In genomic region chr2:110115291-110116032, GRCh38 we compare ENCODE assay signal across 8 cellular contexts. TPM values are rescaled to one million over a fixed set of nuclear protein-coding genes. Genes with fewer than 3 reads are reported as not detected.
DNase-seq lines count a peak whose midpoint lies in the region; ATAC-seq and TF ChIP-seq lines count a peak whose summit lies in the region.

MALL (minus strand) TSS chr2:110115822; CDS start chr2:110115792, 30 bp downstream.

- H3K4me3 ChIP-seq in left ventricle myocardium inferior: peak within 1 kb of the TSS; percentile 68
- H3K4me3 ChIP-seq in retinal pigment epithelial cell (ENCODE audit: low read length): peak within 1 kb of the TSS; percentile 55
- no peak within 1 kb of the TSS for H3K4me3 ChIP-seq in SJCRH30

- peaks cover 74% of the 10 kb centered on the region for H3K27me3 Mint-ChIP-seq in T-helper 17 cell

- ATAC-seq in T-helper 17 cell: no peak

- no peaks in the 10 kb centered on the region for H3K36me3 Mint-ChIP-seq in T-helper 17 cell (ENCODE audit: low read depth)

- H3K9ac ChIP-seq in ES-I3 (ENCODE audit: low read depth, low read length): peak within 1 kb of the TSS; percentile 60; the same call in 1 of the 2 replicates

- H3K27me3 ChIP-seq in left ventricle myocardium inferior (ENCODE audit: low read depth) (peaks cover 46% of the 10 kb centered on the region), SJCRH30 (no peaks in the 10 kb centered on the region; the same call in 1 of the 2 replicates)

- intact Hi-C loops in left ventricle myocardium inferior (cut with micrococcal nuclease): no loop called here

- H3K27ac Mint-ChIP-seq in T-helper 17 cell: no peak within 1 kb of the TSS

- DNase-seq in T-helper 17 cell (no peak), left ventricle myocardium inferior (no peak), retinal pigment epithelial cell (ENCODE audit: low read depth) (no peak), T-helper 1 cell (no peak), GM10248 (ENCODE audit: extremely low spot score) (no peak), SJCRH30 (no peak), GF-D8 (lab: John Stamatoyannopoulos, UW) (no peak)

- no peaks in the 10 kb centered on the region for H3K4me1 ChIP-seq in ES-I3 (ENCODE audit: insufficient read depth, low read length)
- H3K4me1 ChIP-seq in left ventricle myocardium inferior: peaks cover 44% of the 10 kb centered on the region
- H3K4me1 ChIP-seq in SJCRH30: no peaks in the 10 kb centered on the region

- H3K36me3 ChIP-seq in ES-I3 (ENCODE audit: insufficient read depth, low read length): no peaks in the 10 kb centered on the region
- no peaks in the 10 kb centered on the region for H3K36me3 ChIP-seq in left ventricle myocardium inferior
- no peaks in the 10 kb centered on the region for H3K36me3 ChIP-seq in SJCRH30

- POLR2A ChIA-PET in GM10248 (lab: Yijun Ruan, JAX): no interaction called here

- H3K27ac ChIP-seq in left ventricle myocardium inferior (replicated peaks) (peak within 1 kb of the TSS; percentile 89), SJCRH30 (no peak within 1 kb of the TSS)

- TF ChIP-seq CTCF in left ventricle myocardium inferior (IDR thresholded peaks at IDR 0.05; ENCODE audit: borderline replicate concordance) (no peak), retinal pigment epithelial cell (conservative IDR thresholded peaks at IDR 0.05; ENCODE audit: low read depth, low read length) (no peak), GM10248 (IDR thresholded peaks at IDR 0.05; ENCODE audit: control extremely low read depth, extremely low read depth, low read depth, missing control alignments) (no peak)

- CTCF ChIA-PET in GM10248 (lab: Yijun Ruan, JAX): interaction anchor here (1.9 kb wide), 1 partner anchor 41 kb away, joined by 4 read pairs; no protein-coding TSS in a partner anchor

- no peaks in the 10 kb centered on the region for H3K4me1 Mint-ChIP-seq in T-helper 17 cell

- peak within 1 kb of the TSS; percentile 37 for H3K4me3 Mint-ChIP-seq in T-helper 17 cell

- H3K9me3 ChIP-seq in ES-I3 (ENCODE audit: control insufficient read depth, insufficient read depth, low read length) (no peaks in the 10 kb centered on the region), T-helper 17 cell (ENCODE audit: control insufficient read depth, low read length, poor library complexity, severe bottlenecking) (no peaks in the 10 kb centered on the region), left ventricle myocardium inferior (replicated peaks) (peaks cover 9% of the 10 kb centered on the region), SJCRH30 (replicated peaks) (no peaks in the 10 kb centered on the region)

RNA-seq across cellular contexts. Expression of gene MALL, which starts in this region (rescaled TPM):
- total RNA-seq in T-helper 17 cell (under 1 TPM; 0.12 to 0.13 TPM), left ventricle myocardium inferior (11.8 TPM)
- 0.12 TPM in 1 of 2 replicates, not detected in the other for total RNA-seq in SJCRH30 (2014; rRNA removed; shearing (Covaris generic))

Comparison
In these comparisons a context has a peak if more than half of its experiments do, and no peak if none do; other contexts are left out.
1. RNA of gene MALL (total RNA-seq): 11.8 TPM in left ventricle myocardium inferior (single experiment); 0.12 to 0.13 TPM in T-helper 17 cell and 0.12 TPM in SJCRH30; every median in the first group is over 10 times any median in the second.